Comparison of ENCODE assay signal across 14 cellular contexts in the genomic region with DNA sequence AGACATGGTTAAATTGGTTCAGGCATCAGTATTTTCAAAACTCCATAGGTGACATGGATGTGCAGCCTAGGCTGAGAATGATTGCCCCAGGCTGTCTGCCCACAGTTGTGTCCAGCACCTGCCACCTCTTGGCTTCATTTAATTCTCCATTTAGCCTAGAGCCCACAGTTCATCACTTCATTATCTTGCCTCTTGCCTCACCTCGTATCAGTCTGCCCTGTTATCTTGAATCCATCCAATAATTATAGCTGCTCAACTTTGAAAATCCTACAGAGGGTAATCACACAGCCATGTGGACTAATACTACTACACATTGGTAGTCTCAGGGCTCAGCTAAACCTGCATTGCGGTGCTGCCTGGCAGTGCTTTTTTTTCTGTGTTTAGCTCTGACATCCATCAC. TPM values are rescaled to one million over a fixed set of nuclear protein-coding genes. Genes with fewer than 3 reads are reported as not detected.
DNase-seq lines count a peak whose midpoint lies in the region; TF ChIP-seq lines count a peak whose summit lies in the region.
"Had no signal": no experiment of that assay in that cellular context is flagged by ENCODE, and none has a peak within 500 bp of the region (broad histone marks: within the 10 kb centered on the region; RNA-seq: fewer than 3 reads in every experiment).

No MANE protein-coding gene starts in this region.

- no peaks in the 10 kb centered on the region for H3K27me3 ChIP-seq in smooth muscle cell (ENCODE audit: low read depth)
- H3K27me3 ChIP-seq: BLaER1 treated with 17β-estradiol and CSF1 and Interleukin-3, amounts not matched to agents 10 nM and 100 nM; sigmoid colon had no signal

- H3K4me1 Mint-ChIP-seq in Calu3 (ENCODE audit: low read depth, unreplicated experiment) (peaks cover 46% of the 10 kb centered on the region), chondrocyte (ENCODE audit: low read depth) (peaks cover 41% of the 10 kb centered on the region), osteocyte (ENCODE audit: unreplicated experiment) (peaks cover 53% of the 10 kb centered on the region)

- no peak overlapping the region for H3K4me2 ChIP-seq in smooth muscle cell

- intact Hi-C loops in Calu3 (cut with micrococcal nuclease; ENCODE audit: unreplicated experiment), result loop anchor here (5.0 kb wide), 1 partner anchor 53 kb away; no protein-coding TSS in a partner anchor

- H3K4me3 ChIP-seq in smooth muscle cell, result no peak overlapping the region
- H3K4me3 ChIP-seq: BLaER1 treated with 17β-estradiol and CSF1 and Interleukin-3, amounts not matched to agents 10 nM and 100 nM; left ventricle myocardium inferior; sigmoid colon had no signal

- WGBS in smooth muscle cell (ENCODE audit: low lambda C conversion rate), result 61% methylated on average over 2 of the region's 2 CpGs

- H3K27ac ChIP-seq in smooth muscle cell (ENCODE audit: low read depth), result no peak overlapping the region
- H3K27ac ChIP-seq: BLaER1 treated with 17β-estradiol and CSF1 and Interleukin-3, amounts not matched to agents 10 nM and 100 nM; left ventricle myocardium inferior; sigmoid colon had no signal

- no TSS peak for BruUV-seq in Calu3 (replicated peaks; lab: Mats Ljungman, UMichigan)

- no peaks in the 10 kb centered on the region for H3K36me3 ChIP-seq in smooth muscle cell (ENCODE audit: low read depth)
- H3K36me3 ChIP-seq: left ventricle myocardium inferior, sigmoid colon had no signal

- TF ChIP-seq CTCF in Calu3 (IDR thresholded peaks at IDR 0.05; ENCODE audit: unreplicated experiment) (no peak), chondrocyte (IDR thresholded peaks at IDR 0.05) (no peak), osteocyte (IDR thresholded peaks at IDR 0.05) (no peak), smooth muscle cell (IDR thresholded peaks at IDR 0.05; ENCODE audit: borderline replicate concordance, insufficient read depth, poor library complexity, severe bottlenecking) (no peak)

- peak overlapping the region; percentile 83 for H3K27ac Mint-ChIP-seq in Calu3 (ENCODE audit: unreplicated experiment)
- peak overlapping the region; percentile 57 for H3K27ac Mint-ChIP-seq in chondrocyte (ENCODE audit: unreplicated experiment)
- H3K27ac Mint-ChIP-seq in osteocyte (ENCODE audit: unreplicated experiment), result peak overlapping the region; percentile 67

- DNase-seq in Calu3 (no peak), NCI-H146 treated with DMSO at 0.1 percent for 48 hours (lab: John Stamatoyannopoulos, UW; ENCODE audit: unreplicated experiment) (peak; percentile 67), chondrocyte (ENCODE audit: low spot score) (no peak), osteocyte (ENCODE audit: extremely low spot score, unreplicated experiment) (no peak), mucosa of gallbladder (ENCODE audit: low spot score) (no peak), smooth muscle cell (lab: John Stamatoyannopoulos, UW; ENCODE audit: unreplicated experiment) (no peak), GOT3 (lab: John Stamatoyannopoulos, UW) (no peak)
- DNase-seq: activated effector memory CD4-positive, alpha-beta T cell treated with anti-CD3 and anti-CD28 coated beads, Interleukin-2, amount 50 U/mL, for 16 hours; H9; left ventricle myocardium inferior; NCI-H1105 treated with DMSO at 0.1 percent for 48 hours; nephron progenitor cell; sigmoid colon had no signal

- H3K79me2 ChIP-seq in smooth muscle cell (ENCODE audit: low read depth), result peaks cover 100% of the 10 kb centered on the region

- peaks cover 9% of the 10 kb centered on the region for H3K4me1 ChIP-seq in smooth muscle cell (ENCODE audit: low read depth)

- peaks cover 100% of the 10 kb centered on the region for H4K20me1 ChIP-seq in smooth muscle cell (ENCODE audit: low read depth)

- no peak overlapping the region for H2AFZ ChIP-seq in smooth muscle cell (ENCODE audit: low read depth)

- H3K4me3 Mint-ChIP-seq in Calu3 (ENCODE audit: low read depth, unreplicated experiment) (peak overlapping the region; percentile 22), chondrocyte (ENCODE audit: unreplicated experiment) (no peak overlapping the region), osteocyte (ENCODE audit: unreplicated experiment) (peak overlapping the region; percentile 44)
- H3K4me3 Mint-ChIP-seq: H9, nephron progenitor cell had no signal

- no peak overlapping the region for H3K9ac ChIP-seq in smooth muscle cell (ENCODE audit: low read depth)
- H3K9ac ChIP-seq: BLaER1 treated with 17β-estradiol and CSF1 and Interleukin-3, amounts not matched to agents 10 nM and 100 nM had no signal

- H3K9me3 ChIP-seq in smooth muscle cell (replicated peaks; ENCODE audit: low read depth), result no peaks in the 10 kb centered on the region
- H3K9me3 ChIP-seq: left ventricle myocardium inferior, sigmoid colon had no signal

- H3K27me3 Mint-ChIP-seq in Calu3 (ENCODE audit: unreplicated experiment) (no peaks in the 10 kb centered on the region), chondrocyte (ENCODE audit: low read depth) (no peaks in the 10 kb centered on the region), osteocyte (ENCODE audit: unreplicated experiment) (no peaks in the 10 kb centered on the region)

- H3K36me3 Mint-ChIP-seq in Calu3 (ENCODE audit: insufficient read depth, unreplicated experiment) (peaks cover 45% of the 10 kb centered on the region), chondrocyte (ENCODE audit: low read depth) (no peaks in the 10 kb centered on the region), osteocyte (ENCODE audit: unreplicated experiment) (peaks cover 4% of the 10 kb centered on the region)

- H3F3A ChIP-seq in smooth muscle cell (ENCODE audit: low read depth), result no peaks in the 10 kb centered on the region

- H3K9me3 Mint-ChIP-seq in Calu3 (ENCODE audit: low read depth, unreplicated experiment) (no peaks in the 10 kb centered on the region), chondrocyte (ENCODE audit: low read depth) (no peaks in the 10 kb centered on the region), osteocyte (ENCODE audit: unreplicated experiment) (no peaks in the 10 kb centered on the region)
- H3K9me3 Mint-ChIP-seq: H9 had no signal

- CTCF ChIA-PET in Calu3 (lab: Charles Lee), result interaction anchor here (1.1 to 1.2 kb wide), 2 partner anchors 13 to 118 kb away, joined by 3 read pairs; no protein-coding TSS in a partner anchor

RNA-seq across cellular contexts. Expression of a gene that starts 7.4 kb away (rescaled TPM):
- total RNA-seq in Calu3 (2022), result 75.5 and 84.8 TPM in 2 replicates
- 17.1 to 31.3 TPM (median 30.9 TPM) in 3 replicates for total RNA-seq in chondrocyte
- total RNA-seq in osteocyte, result 70.4 and 79.2 TPM in 2 replicates
- total RNA-seq in mucosa of gallbladder, result 44.6 TPM
- 34.0 and 56.0 TPM in 2 replicates for total RNA-seq in smooth muscle cell
- polyA plus RNA-seq in smooth muscle cell, result 18.8 and 21.3 TPM in 2 replicates
